In genomic region chr10:44959243-44960097, GRCh38 we compare ENCODE assay signal across 8 cellular contexts. TPM values are rescaled to one million over a fixed set of nuclear protein-coding genes. Genes with fewer than 3 reads are reported as not detected.
A peak's percentile ranks its signal among the peaks of the same experiment; 100 is the strongest.
DNase-seq lines count a peak whose midpoint lies in the region; ATAC-seq, FAIRE-seq and TF ChIP-seq lines count a peak whose summit lies in the region.

Gene RASSF4, plus strand, starts transcription at chr10:44959802. Its CDS starts 10,401 bp downstream, at chr10:44970203.

- no peaks in the 10 kb centered on the region for H3K9me3 Mint-ChIP-seq in activated T-helper 17 cell treated with anti-CD3 and anti-CD28 coated beads, Interleukin-2, amount 50 U/mL, for 72 hours
- H3K9me3 Mint-ChIP-seq in natural killer cell treated with Interleukin-12 subunit alpha and Interleukin-12 subunit beta and Interleukin-15 and Interleukin-18, amount 100 ng/mL, for 72 hours = no peaks in the 10 kb centered on the region

- peaks cover 8% of the 10 kb centered on the region; the same call in 1 of the 2 replicates for H3K36me3 ChIP-seq in IMR-90 (ENCODE audit: control insufficient read depth, insufficient read depth, low read length)

- H3K27me3 Mint-ChIP-seq in activated T-helper 17 cell treated with anti-CD3 and anti-CD28 coated beads, Interleukin-2, amount 50 U/mL, for 72 hours = no peaks in the 10 kb centered on the region
- no peaks in the 10 kb centered on the region for H3K27me3 Mint-ChIP-seq in natural killer cell treated with Interleukin-12 subunit alpha and Interleukin-12 subunit beta and Interleukin-15 and Interleukin-18, amount 100 ng/mL, for 72 hours

- WGBS in IMR-90 (ENCODE audit: extremely low coverage in 2 of 2, insufficient read length in 1 of 2), 2 experiments = 3% methylated on average over 34 of the region's 74 CpGs; no CpG with 5 or more reads in 1 of the 2 experiments

- peak within 1 kb of the TSS; percentile 70 for H2BK120ac ChIP-seq in IMR-90 (ENCODE audit: low read depth, low read length)

- H3K4me3 ChIP-seq in IMR-90 (ENCODE audit: insufficient read depth, low read depth, low read length) = peak within 1 kb of the TSS; percentile 89

- peaks cover 17% of the 10 kb centered on the region for H3K4me1 ChIP-seq in IMR-90 (ENCODE audit: control insufficient read depth, insufficient read depth, low read length)

- no peaks in the 10 kb centered on the region for H3K27me3 ChIP-seq in IMR-90 (ENCODE audit: control insufficient read depth, insufficient read depth, low read length)

- H3K9me1 ChIP-seq in IMR-90 (ENCODE audit: insufficient read depth, low read length) = peaks cover 11% of the 10 kb centered on the region

- H3K9me3 ChIP-seq in IMR-90 (ENCODE audit: control insufficient read depth, insufficient read depth, low read length) = peaks cover 2% of the 10 kb centered on the region; the same call in 1 of the 2 replicates

- peak within 1 kb of the TSS; percentile 2 to 68; a peak in 2 of 4 replicates for H4K8ac ChIP-seq in IMR-90 (ENCODE audit: low read depth in 2 of 2, low read length in 2 of 2)

- peak within 1 kb of the TSS; percentile 97 for H3K4me2 ChIP-seq in IMR-90 (ENCODE audit: low read depth, low read length)

- H4K20me1 ChIP-seq in IMR-90 (ENCODE audit: insufficient read depth, low read length) = no peaks in the 10 kb centered on the region

- no peak for TF ChIP-seq CTCF in IMR-90 (conservative IDR thresholded peaks at IDR 0.05; ENCODE audit: low read depth, low read length)

- dilution Hi-C loops in IMR-90 (cut with HindIII; ENCODE audit: low sequenced_read_pairs, unreplicated experiment) = no loop called here

- H4K5ac ChIP-seq in IMR-90 (ENCODE audit: low read depth, low read length) = peak within 1 kb of the TSS; percentile 71

- TF ChIP-seq RAD21 in IMR-90 (IDR thresholded peaks at IDR 0.05; ENCODE audit: low read length) = no peak

- peaks cover 11 to 27% of the 10 kb centered on the region in 2 experiments; a peak in 3 of 4 replicates for H3K79me1 ChIP-seq in IMR-90 (ENCODE audit: low read depth in 1 of 2, low read length in 2 of 2)

- peak within 1 kb of the TSS; percentile 23; the same call in 1 of the 2 replicates for H3K56ac ChIP-seq in IMR-90 (ENCODE audit: extremely low read depth, insufficient read depth, low read length)

- peak within 1 kb of the TSS; percentile 29; the same call in 1 of the 2 replicates for H3K18ac ChIP-seq in IMR-90 (ENCODE audit: low read depth, low read length)

- peak within 1 kb of the TSS; percentile 82 for H3K4ac ChIP-seq in IMR-90 (ENCODE audit: low read depth, low read length)

- peak; percentile 94 for DNase-seq in DMS53 (lab: John Stamatoyannopoulos, UW)
- peak; percentile 74 for DNase-seq in IMR-90
- peak; percentile 71 for DNase-seq in RCC 7860 (ENCODE audit: low spot score)
- DNase-seq in fibroblast of peridontal ligament (ENCODE audit: extremely low read depth) = peak; percentile 64
- DNase-seq in natural killer cell treated with Interleukin-12 subunit alpha and Interleukin-12 subunit beta and Interleukin-15 and Interleukin-18, amount 100 ng/mL, for 72 hours (ENCODE audit: low spot score) = peak; percentile 95
- peak; percentile 95 for DNase-seq in stimulated activated naive CD8-positive, alpha-beta T cell treated with anti-CD3 and anti-CD28 coated beads, Interleukin-15, Interleukin-2, amounts not matched to agents 100 U/mL and 50 U/mL, for 24 hours

- in situ Hi-C loops in IMR-90 (cut with MboI; ENCODE audit: low sequenced_read_pairs) = no loop called here

- ATAC-seq in GM21528 (IDR thresholded peaks at IDR 0.05; ENCODE audit: low FRiP score, unreplicated experiment) = peak; percentile 98
- ATAC-seq in IMR-90 (ENCODE audit: low read depth) = peak; percentile 98
- peak; percentile 100 for ATAC-seq in activated T-helper 17 cell treated with anti-CD3 and anti-CD28 coated beads, Interleukin-2, amount 50 U/mL, for 72 hours (replicated peaks)
- ATAC-seq in natural killer cell treated with Interleukin-12 subunit alpha and Interleukin-12 subunit beta and Interleukin-15 and Interleukin-18, amount 100 ng/mL, for 72 hours = peak; percentile 100
- peak; percentile 100 for ATAC-seq in stimulated activated naive CD8-positive, alpha-beta T cell treated with anti-CD3 and anti-CD28 coated beads, Interleukin-15, Interleukin-2, amounts not matched to agents 100 U/mL and 50 U/mL, for 24 hours

- peak within 1 kb of the TSS; percentile 86 for H3K4me3 Mint-ChIP-seq in activated T-helper 17 cell treated with anti-CD3 and anti-CD28 coated beads, Interleukin-2, amount 50 U/mL, for 72 hours
- peak within 1 kb of the TSS; percentile 88 for H3K4me3 Mint-ChIP-seq in natural killer cell treated with Interleukin-12 subunit alpha and Interleukin-12 subunit beta and Interleukin-15 and Interleukin-18, amount 100 ng/mL, for 72 hours

- H2AFZ ChIP-seq in IMR-90 (replicated peaks; ENCODE audit: low read length, poor library complexity) = peak within 1 kb of the TSS; percentile 96

- no peak within 1 kb of the TSS for H2BK15ac ChIP-seq in IMR-90 (ENCODE audit: low read depth, low read length)

- H4K91ac ChIP-seq in IMR-90 (ENCODE audit: insufficient read depth, low read depth, low read length) = peak within 1 kb of the TSS; percentile 14

- no peak within 1 kb of the TSS; the same call in 1 of the 2 replicates for H2AK5ac ChIP-seq in IMR-90 (ENCODE audit: low read depth, low read length)

- CTCF ChIA-PET in IMR-90 (lab: Yijun Ruan, JAX) = interaction anchor here (0.6 kb wide), 1 partner anchor 21 kb away, joined by 3 read pairs; no protein-coding TSS in a partner anchor

- H3K27ac Mint-ChIP-seq in activated T-helper 17 cell treated with anti-CD3 and anti-CD28 coated beads, Interleukin-2, amount 50 U/mL, for 72 hours = peak within 1 kb of the TSS; percentile 62
- peak within 1 kb of the TSS; percentile 79 to 94 for H3K27ac Mint-ChIP-seq in natural killer cell treated with Interleukin-12 subunit alpha and Interleukin-12 subunit beta and Interleukin-15 and Interleukin-18, amount 100 ng/mL, for 72 hours

- FAIRE-seq in RCC 7860 (lab: Jason Lieb, UNC) = no peak

- H3K14ac ChIP-seq in IMR-90 (replicated peaks; ENCODE audit: low read depth, low read length) = peak within 1 kb of the TSS; percentile 77

- TF ChIP-seq POLR2A in IMR-90 (IDR thresholded peaks at IDR 0.05; ENCODE audit: low read depth, low read length) = peak; percentile 43; the same call in 1 of the 2 replicates

- no peak within 1 kb of the TSS for H2BK20ac ChIP-seq in IMR-90 (ENCODE audit: low read depth, low read length)

- intact Hi-C loops in IMR-90 (cut with micrococcal nuclease) = no loop called here

- POLR2A ChIA-PET in IMR-90 (lab: Charles Lee; ENCODE audit: unreplicated experiment) = no interaction called here

- H3K23ac ChIP-seq in IMR-90 (ENCODE audit: low read depth, low read length) = peak within 1 kb of the TSS; percentile 75; the same call in 1 of the 2 replicates

- H3K27ac ChIP-seq in IMR-90 (ENCODE audit: insufficient read depth, low read length) = peak within 1 kb of the TSS; percentile 81

- H2BK5ac ChIP-seq in IMR-90 (ENCODE audit: low read depth, low read length, poor library complexity, severe bottlenecking) = peak within 1 kb of the TSS; percentile 82

- no peaks in the 10 kb centered on the region for H3K36me3 Mint-ChIP-seq in activated T-helper 17 cell treated with anti-CD3 and anti-CD28 coated beads, Interleukin-2, amount 50 U/mL, for 72 hours (ENCODE audit: low read depth)
- peaks cover 4% of the 10 kb centered on the region for H3K36me3 Mint-ChIP-seq in natural killer cell treated with Interleukin-12 subunit alpha and Interleukin-12 subunit beta and Interleukin-15 and Interleukin-18, amount 100 ng/mL, for 72 hours

- BruUV-seq in IMR-90 (replicated peaks; lab: Mats Ljungman, UMichigan) = no TSS peak

- peak within 1 kb of the TSS; percentile 78 for H3K9ac ChIP-seq in IMR-90 (ENCODE audit: low read depth, low read length)

- H3K4me1 Mint-ChIP-seq in activated T-helper 17 cell treated with anti-CD3 and anti-CD28 coated beads, Interleukin-2, amount 50 U/mL, for 72 hours = peaks cover 8% of the 10 kb centered on the region
- peaks cover 43 to 60% of the 10 kb centered on the region in 2 donors for H3K4me1 Mint-ChIP-seq in natural killer cell treated with Interleukin-12 subunit alpha and Interleukin-12 subunit beta and Interleukin-15 and Interleukin-18, amount 100 ng/mL, for 72 hours (ENCODE audit: low read depth in 2 of 2)

- peak within 1 kb of the TSS; percentile 74 for H2AK9ac ChIP-seq in IMR-90 (replicated peaks; ENCODE audit: low read depth, low read length, poor library complexity)

TF ChIP-seq in IMR-90, 13 proteins besides CTCF, POLR2A, EP300 and RAD21:
- TF ChIP-seq CEBPB (IDR thresholded peaks at IDR 0.05; ENCODE audit: low read depth, low read length) (peak; percentile 58; the same call in 1 of the 2 replicates), MAZ (IDR thresholded peaks at IDR 0.05; ENCODE audit: borderline replicate concordance, low read depth, low read length) (peak; percentile 52; the same call in 1 of the 2 replicates), SMC3 (IDR thresholded peaks at IDR 0.05; ENCODE audit: low read depth, low read length) (no peak)

RNA-seq across cellular contexts. Expression of gene RASSF4, which starts in this region (rescaled TPM):
- total RNA-seq in IMR-90 (2012; rRNA removed) = 5.9 and 6.1 TPM in 2 replicates
- polyA plus RNA-seq in IMR-90 (2012; rRNA removed) = 8.6 and 10.1 TPM in 2 replicates
- 4.5 and 6.1 TPM in 2 replicates for polyA plus RNA-seq in IMR-90 (2012; cell fraction: cytosol; rRNA removed)
- polyA plus RNA-seq in IMR-90 (2012; cell fraction: nucleus; rRNA removed; ENCODE audit: low replicate concordance) = 46.1 and 53.0 TPM in 2 replicates
- total RNA-seq in activated T-helper 17 cell treated with anti-CD3 and anti-CD28 coated beads, Interleukin-2, amount 50 U/mL, for 72 hours = 1 to 10 TPM; 1.7 to 4.4 TPM
- total RNA-seq in natural killer cell treated with Interleukin-12 subunit alpha and Interleukin-12 subunit beta and Interleukin-15 and Interleukin-18, amount 100 ng/mL, for 72 hours = 10 to 100 TPM in 1 of 2 donors, 1 to 10 TPM in 1; 9.3 to 44.9 TPM

Comparison
In these comparisons a context has a peak if more than half of its experiments do, and no peak if none do; other contexts are left out.
1. Peak in every context shown above with its lines: DNase-seq, ATAC-seq, H3K4me3 ChIP-seq and H3K27ac ChIP-seq.